9 cellular contexts compared by ENCODE assay signal in genomic region chr17:66302761-66303626, GRCh38. TPM values are rescaled to one million over a fixed set of nuclear protein-coding genes. Genes with fewer than 3 reads are reported as not detected.
DNase-seq lines count a peak whose midpoint lies in the region; ATAC-seq, FAIRE-seq and TF ChIP-seq lines count a peak whose summit lies in the region.
"Had no signal": no experiment of that assay in that cellular context is flagged by ENCODE, and none has a peak within 500 bp of the region (broad histone marks: within the 10 kb centered on the region; RNA-seq: fewer than 3 reads in every experiment).

No MANE protein-coding gene starts in this region.

- no peaks in the 10 kb centered on the region for H3K27me3 ChIP-seq in PC-9 (ENCODE audit: insufficient read depth, low read depth)
- peaks cover 52% of the 10 kb centered on the region for H3K27me3 ChIP-seq in neural cell (ENCODE audit: insufficient read depth, low read depth, low read length)

- H2AFZ ChIP-seq in PC-9 (peak overlapping the region; percentile 91), neural cell (ENCODE audit: low read depth, low read length) (no peak overlapping the region)

- H4K20me1 ChIP-seq in PC-9 (ENCODE audit: insufficient read depth) (no peaks in the 10 kb centered on the region), neural cell (ENCODE audit: insufficient read depth) (no peaks in the 10 kb centered on the region)

- TF ChIP-seq CTCF in PC-9 (conservative IDR thresholded peaks at IDR 0.05) (no peak), neural cell (IDR thresholded peaks at IDR 0.05; ENCODE audit: poor library complexity, severe bottlenecking) (no peak)

- H3K4me3 ChIP-seq in PC-9 = peak overlapping the region; percentile 92
- peak overlapping the region; percentile 92 for H3K4me3 ChIP-seq in neural cell (ENCODE audit: low read length)

- no peak for TF ChIP-seq EP300 in neural cell (conservative IDR thresholded peaks at IDR 0.05; ENCODE audit: poor library complexity, severe bottlenecking)

- CTCF ChIA-PET in PC-9 (lab: Charles Lee) = no interaction called here

- TF ChIP-seq RAD21 in neural cell (conservative IDR thresholded peaks at IDR 0.05) = peak; percentile 46

- peaks cover 12% of the 10 kb centered on the region; the same call in 1 of the 2 replicates for H3F3A ChIP-seq in PC-9 (ENCODE audit: insufficient read depth, low read depth)
- H3F3A ChIP-seq in neural cell (ENCODE audit: insufficient read depth, low read length, poor library complexity, severe bottlenecking) = no peaks in the 10 kb centered on the region

- peaks cover 30% of the 10 kb centered on the region for H3K4me1 ChIP-seq in PC-9 (replicated peaks; ENCODE audit: insufficient read depth)

- H3K9ac ChIP-seq in neural cell (ENCODE audit: low read length) = peak overlapping the region; percentile 55

- POLR2A ChIA-PET in PC-9 (lab: Charles Lee; ENCODE audit: unreplicated experiment) = interaction anchor here (0.5 kb wide), 1 partner anchor 361 kb away, joined by 3 read pairs; no protein-coding TSS in a partner anchor

- peaks cover 66% of the 10 kb centered on the region for H3K79me2 ChIP-seq in PC-9 (ENCODE audit: low read depth)
- no peaks in the 10 kb centered on the region for H3K79me2 ChIP-seq in neural cell (replicated peaks; ENCODE audit: insufficient read depth, low read length)

- H3K9me3 ChIP-seq in PC-9 (ENCODE audit: insufficient read depth, low read depth) (no peaks in the 10 kb centered on the region), neural cell (ENCODE audit: low read length) (no peaks in the 10 kb centered on the region)

- H3K9me2 ChIP-seq in PC-9 (ENCODE audit: insufficient read depth) = no peaks in the 10 kb centered on the region; the same call in 1 of the 2 replicates
- H3K9me2 ChIP-seq in neural cell (ENCODE audit: insufficient read depth, low read length) = no peaks in the 10 kb centered on the region

- no TSS peak for BruUV-seq in PC-9 (replicated peaks; lab: Mats Ljungman, UMichigan)

- H3K36me3 ChIP-seq in PC-9 (ENCODE audit: low read depth) (peaks cover 5% of the 10 kb centered on the region; the same call in 1 of the 2 replicates), neural cell (ENCODE audit: insufficient read depth, low read length) (no peaks in the 10 kb centered on the region)

- no peak for FAIRE-seq in frontal cortex (lab: Jason Lieb, UNC)
- FAIRE-seq: G401.6 had no signal

- intact Hi-C loops in PC-9 (cut with micrococcal nuclease; ENCODE audit: unreplicated experiment) = loop anchor here (2.0 to 10.0 kb wide), 2 partner anchors 166 to 262 kb away; no protein-coding TSS in a partner anchor

- H3K27ac ChIP-seq in PC-9 (peak overlapping the region; percentile 56), neural cell (ENCODE audit: low read length) (no peak overlapping the region), temporal lobe (ENCODE audit: low read depth, low read length) (peak overlapping the region; percentile 42)

- ATAC-seq in HG03045 (IDR thresholded peaks at IDR 0.05; ENCODE audit: unreplicated experiment) = peak; percentile 24

- DNase-seq in NCI-H146 (lab: John Stamatoyannopoulos, UW) (peak; percentile 42), NCI-H146 treated with DMSO at 0.1 percent for 48 hours (lab: John Stamatoyannopoulos, UW; ENCODE audit: unreplicated experiment) (no peak), PC-9 (peak; percentile 52 to 60), activated gamma-delta T cell treated with Interleukin-2 at 50 U/mL for 16 hours (peak; percentile 39), frontal cortex (ENCODE audit: low spot score in 2 of 2) (peak; percentile 33 to 55)

- H3K4me2 ChIP-seq in PC-9 (peak overlapping the region; percentile 95), neural cell (ENCODE audit: low read length) (peak overlapping the region; percentile 50)

TF ChIP-seq in neural cell, 6 proteins besides CTCF, POLR2A, EP300 and RAD21:
- no peak for TF ChIP-seq TAF1 (IDR thresholded peaks at IDR 0.05; ENCODE audit: low read depth)
- TF ChIP-seq MXI1 (conservative IDR thresholded peaks at IDR 0.05; ENCODE audit: poor library complexity, severe bottlenecking) = peak; percentile 73
- TF ChIP-seq POLR2AphosphoS5 (IDR thresholded peaks at IDR 0.05) = no peak
- TF ChIP-seq EZH2 (IDR thresholded peaks at IDR 0.05; ENCODE audit: borderline replicate concordance, insufficient read depth, low read length, poor library complexity, severe bottlenecking) = no peak
- TF ChIP-seq REST (IDR thresholded peaks at IDR 0.05; ENCODE audit: borderline replicate concordance) = no peak
- peak; percentile 46 for TF ChIP-seq SMC3 (conservative IDR thresholded peaks at IDR 0.05; ENCODE audit: poor library complexity)

RNA-seq across cellular contexts. Expression of gene PRKCA, which starts 0.6 kb away (rescaled TPM):
- total RNA-seq in PC-9 (2021) (23.1 and 23.8 TPM in 2 replicates), frontal cortex (24.9 TPM), temporal lobe (42.0 TPM)
- polyA plus RNA-seq in neural cell = 5.8 and 5.9 TPM in 2 replicates
- polyA minus RNA-seq in neural cell = 15.5 and 20.7 TPM in 2 replicates
